Comparison of ENCODE assay signal across 1 cellular context in genomic region chr1:30798954-30799491, GRCh38.
TF ChIP-seq lines count a peak whose summit lies in the region.

No MANE protein-coding gene starts in this region.

TF ChIP-seq in HepG2, 621 proteins besides CTCF, POLR2A, EP300 and RAD21:
- no peak for TF ChIP-seq ZNF496 (CRISPR knock-in tag; IDR thresholded peaks at IDR 0.05; ENCODE audit: insufficient replicate concordance)
- TF ChIP-seq ZNF317 (CRISPR knock-in tag; IDR thresholded peaks at IDR 0.05): no peak
- no peak for TF ChIP-seq ZBTB43 (CRISPR knock-in tag; conservative IDR thresholded peaks at IDR 0.05)
- TF ChIP-seq REL (CRISPR knock-in tag; conservative IDR thresholded peaks at IDR 0.05): no peak
- TF ChIP-seq SP4 (CRISPR knock-in tag; IDR thresholded peaks at IDR 0.05): no peak
- no peak for TF ChIP-seq DZIP1 (CRISPR knock-in tag; IDR thresholded peaks at IDR 0.05)
- TF ChIP-seq ZKSCAN1 (IDR thresholded peaks at IDR 0.05; ENCODE audit: low read length): 0 out of 2 replicates have a peak, but pooled peaks have one; percentile 12
- no peak for TF ChIP-seq SOX6 (IDR thresholded peaks at IDR 0.05)
- no peak for TF ChIP-seq SOX6 (CRISPR knock-in tag; IDR thresholded peaks at IDR 0.05)
- TF ChIP-seq ZNF660 (CRISPR knock-in tag; IDR thresholded peaks at IDR 0.05; ENCODE audit: borderline replicate concordance, low read depth): no peak
